In the genomic region with DNA sequence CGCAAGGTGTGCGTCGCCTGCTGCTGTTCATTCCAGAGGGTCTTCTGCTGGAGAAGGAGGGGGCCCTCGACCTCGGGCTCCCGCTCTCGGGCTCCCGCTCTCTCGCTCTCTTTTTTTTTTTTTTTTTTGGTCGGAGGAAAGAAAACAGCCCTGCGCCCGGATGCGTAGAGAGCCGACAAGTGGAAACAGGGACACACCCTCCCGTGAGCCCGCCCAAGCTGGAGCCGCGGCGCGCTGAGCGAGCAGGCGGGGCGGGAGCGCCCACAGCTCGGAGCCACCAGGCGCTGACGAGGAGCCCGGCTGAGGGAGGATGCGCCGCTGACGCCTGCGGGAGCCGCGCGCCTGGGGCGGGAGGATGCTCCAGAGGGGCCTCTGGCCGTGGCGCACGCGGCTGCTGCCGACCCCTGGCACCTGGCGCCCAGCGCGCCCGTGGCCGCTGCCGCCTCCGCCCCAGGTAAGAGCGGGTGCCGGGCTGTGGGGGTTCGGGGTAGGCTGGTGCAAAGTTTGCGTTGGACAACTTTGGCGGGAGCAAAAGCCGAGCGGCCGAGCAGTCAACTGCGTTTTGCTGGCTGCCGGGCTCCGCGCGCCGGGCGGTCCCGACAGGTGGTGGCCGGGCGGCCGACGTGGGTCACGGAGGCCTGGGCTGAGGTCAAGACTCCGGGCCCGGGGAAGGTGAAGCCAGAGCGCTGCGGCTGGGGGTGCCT, we compare ENCODE assay signal across 1 cellular context.
A peak's percentile ranks its signal among the peaks of the same experiment; 100 is the strongest.
TF ChIP-seq lines count a peak whose summit lies in the region.

A gene with protein sequence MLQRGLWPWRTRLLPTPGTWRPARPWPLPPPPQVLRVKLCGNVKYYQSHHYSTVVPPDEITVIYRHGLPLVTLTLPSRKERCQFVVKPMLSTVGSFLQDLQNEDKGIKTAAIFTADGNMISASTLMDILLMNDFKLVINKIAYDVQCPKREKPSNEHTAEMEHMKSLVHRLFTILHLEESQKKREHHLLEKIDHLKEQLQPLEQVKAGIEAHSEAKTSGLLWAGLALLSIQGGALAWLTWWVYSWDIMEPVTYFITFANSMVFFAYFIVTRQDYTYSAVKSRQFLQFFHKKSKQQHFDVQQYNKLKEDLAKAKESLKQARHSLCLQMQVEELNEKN (plus strand): TSS at position 264 of the 704 bp plus-strand sequence. CDS start 92 bp downstream, at position 356.

TF ChIP-seq in IMR-90, 13 proteins besides CTCF, POLR2A, EP300 and RAD21:
- TF ChIP-seq, protein P1, sequence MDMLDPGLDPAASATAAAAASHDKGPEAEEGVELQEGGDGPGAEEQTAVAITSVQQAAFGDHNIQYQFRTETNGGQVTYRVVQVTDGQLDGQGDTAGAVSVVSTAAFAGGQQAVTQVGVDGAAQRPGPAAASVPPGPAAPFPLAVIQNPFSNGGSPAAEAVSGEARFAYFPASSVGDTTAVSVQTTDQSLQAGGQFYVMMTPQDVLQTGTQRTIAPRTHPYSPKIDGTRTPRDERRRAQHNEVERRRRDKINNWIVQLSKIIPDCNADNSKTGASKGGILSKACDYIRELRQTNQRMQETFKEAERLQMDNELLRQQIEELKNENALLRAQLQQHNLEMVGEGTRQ (IDR thresholded peaks at IDR 0.05; ENCODE audit: low read depth, low read length): no peak
- TF ChIP-seq MAFK (IDR thresholded peaks at IDR 0.05; ENCODE audit: low read depth, low read length): no peak
- TF ChIP-seq, protein P2, sequence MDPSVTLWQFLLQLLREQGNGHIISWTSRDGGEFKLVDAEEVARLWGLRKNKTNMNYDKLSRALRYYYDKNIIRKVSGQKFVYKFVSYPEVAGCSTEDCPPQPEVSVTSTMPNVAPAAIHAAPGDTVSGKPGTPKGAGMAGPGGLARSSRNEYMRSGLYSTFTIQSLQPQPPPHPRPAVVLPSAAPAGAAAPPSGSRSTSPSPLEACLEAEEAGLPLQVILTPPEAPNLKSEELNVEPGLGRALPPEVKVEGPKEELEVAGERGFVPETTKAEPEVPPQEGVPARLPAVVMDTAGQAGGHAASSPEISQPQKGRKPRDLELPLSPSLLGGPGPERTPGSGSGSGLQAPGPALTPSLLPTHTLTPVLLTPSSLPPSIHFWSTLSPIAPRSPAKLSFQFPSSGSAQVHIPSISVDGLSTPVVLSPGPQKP (IDR thresholded peaks at IDR 0.05; ENCODE audit: borderline replicate concordance, low read depth, low read length): no peak
- TF ChIP-seq FOS (IDR thresholded peaks at IDR 0.05; ENCODE audit: low read depth, low read length): no peak
- TF ChIP-seq CHD1 (IDR thresholded peaks at IDR 0.05; ENCODE audit: low read depth, low read length): no peak
- TF ChIP-seq CEBPB (IDR thresholded peaks at IDR 0.05; ENCODE audit: low read depth, low read length): no peak
- no peak for TF ChIP-seq NFE2L2 (IDR thresholded peaks at IDR 0.05; ENCODE audit: low read depth, low read length)
- TF ChIP-seq SMC3 (IDR thresholded peaks at IDR 0.05; ENCODE audit: low read depth, low read length): no peak
- TF ChIP-seq BHLHE40 (IDR thresholded peaks at IDR 0.05; ENCODE audit: low read depth, low read length): no peak
- no peak for TF ChIP-seq RFX5 (IDR thresholded peaks at IDR 0.05; ENCODE audit: low read depth, low read length)
- peak; percentile 71 for TF ChIP-seq RCOR1 (IDR thresholded peaks at IDR 0.05; ENCODE audit: insufficient replicate concordance, low read length)
- TF ChIP-seq MXI1 (IDR thresholded peaks at IDR 0.05; ENCODE audit: borderline replicate concordance, low read depth, low read length): peak; percentile 80
- peak; percentile 53; the same call in 1 of the 2 replicates for TF ChIP-seq MAZ (IDR thresholded peaks at IDR 0.05; ENCODE audit: borderline replicate concordance, low read depth, low read length)
